In the genomic region with DNA sequence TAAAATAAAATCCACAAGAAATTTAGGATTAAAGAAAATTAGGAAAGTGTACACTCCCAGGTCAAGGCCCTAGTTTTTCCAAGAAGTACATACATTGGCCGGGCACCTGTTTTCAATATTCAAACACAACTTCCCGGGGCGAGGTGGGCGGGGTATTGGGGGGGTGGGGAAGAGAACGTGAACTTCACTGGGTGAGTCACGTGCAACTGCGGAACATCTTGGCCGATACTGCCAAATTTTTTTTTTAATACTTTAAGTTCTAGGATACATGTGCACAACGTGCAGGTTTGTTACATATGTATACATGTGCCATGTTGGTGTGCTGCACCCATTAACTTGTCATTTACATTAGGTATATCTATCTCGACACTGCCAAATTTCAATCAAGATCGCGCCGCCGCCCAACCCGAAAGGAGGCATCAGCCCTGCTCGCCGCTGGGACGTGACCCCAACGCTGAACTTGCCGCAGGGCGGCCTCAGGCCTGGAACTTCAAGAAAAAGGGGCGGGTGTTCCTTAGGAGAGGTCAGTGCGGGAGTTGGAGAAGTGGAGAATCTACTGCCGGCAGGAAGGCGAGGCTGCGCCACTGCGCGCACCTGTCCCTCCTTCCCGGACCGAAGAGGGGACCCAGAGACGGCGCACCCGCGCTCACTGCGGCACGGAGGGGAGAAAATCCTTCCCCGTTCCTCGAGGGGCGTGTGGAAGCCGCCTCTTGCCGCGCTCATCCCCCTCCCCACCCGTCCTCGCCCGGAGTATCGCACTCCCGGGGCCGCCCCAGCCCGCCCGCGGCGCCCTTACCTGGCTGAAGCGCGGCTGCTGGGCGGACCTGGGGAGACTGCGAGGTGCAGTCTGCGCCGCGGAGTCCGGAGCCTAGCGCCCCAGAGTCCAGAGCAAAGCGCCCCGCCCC, we compare ENCODE assay signal across 8 cellular contexts. TPM values are rescaled to one million over a fixed set of nuclear protein-coding genes. Genes with fewer than 3 reads are reported as not detected.
DNase-seq lines count a peak whose midpoint lies in the region; ATAC-seq and TF ChIP-seq lines count a peak whose summit lies in the region.

TEC (minus strand) TSS at position 883 of the 905 bp plus-strand sequence. CDS start 41,224 bp downstream, outside the sequence.

- no peak for TF ChIP-seq CTCF in coronary artery (IDR thresholded peaks at IDR 0.05)
- TF ChIP-seq CTCF in lower leg skin (IDR thresholded peaks at IDR 0.05) = no peak

- peak within 1 kb of the TSS; percentile 48 for H3K9ac ChIP-seq in HUES6 (ENCODE audit: low read length)

- H3K4me3 Mint-ChIP-seq in T-helper 2 cell treated with Interferon-gamma antibody and Interleukin-4, amounts not matched to agents 5 μg/mL and 100 μg/mL, for 36 hours = peak within 1 kb of the TSS; percentile 95

- TF ChIP-seq POLR2A in lower leg skin (IDR thresholded peaks at IDR 0.05) = no peak

- no peaks in the 10 kb centered on the region for H3K36me3 ChIP-seq in HUES6 (ENCODE audit: control insufficient read depth, insufficient read depth, low read length)

- H3K4me3 ChIP-seq in HUES6 (ENCODE audit: low read depth, low read length) (peak within 1 kb of the TSS; percentile 85), coronary artery (peak within 1 kb of the TSS; percentile 90), lower leg skin (ENCODE audit: low read depth, poor library complexity, severe bottlenecking) (peak within 1 kb of the TSS; percentile 72)

- H3K27ac Mint-ChIP-seq in T-helper 2 cell treated with Interferon-gamma antibody and Interleukin-4, amounts not matched to agents 5 μg/mL and 100 μg/mL, for 36 hours = peak within 1 kb of the TSS; percentile 80

- no peaks in the 10 kb centered on the region for H3K27me3 ChIP-seq in HUES6 (ENCODE audit: control insufficient read depth, insufficient read depth, low read length)

- 0 out of 2 replicates have a peak within 1 kb of the TSS, but pooled peaks have one; percentile 38 for H3K27ac ChIP-seq in HUES6 (ENCODE audit: low read depth, low read length)
- peak within 1 kb of the TSS; percentile 59 to 87 for H3K27ac ChIP-seq in coronary artery

- no peaks in the 10 kb centered on the region for H3K27me3 Mint-ChIP-seq in T-helper 2 cell treated with Interferon-gamma antibody and Interleukin-4, amounts not matched to agents 5 μg/mL and 100 μg/mL, for 36 hours (ENCODE audit: low read depth)

- ATAC-seq in GM21515 (IDR thresholded peaks at IDR 0.05; ENCODE audit: unreplicated experiment) = peak; percentile 68

- intact Hi-C loops in lower leg skin (cut with DNase I; ENCODE audit: low total_unique reads) = no loop called here

- no peaks in the 10 kb centered on the region for H3K9me3 Mint-ChIP-seq in T-helper 2 cell treated with Interferon-gamma antibody and Interleukin-4, amounts not matched to agents 5 μg/mL and 100 μg/mL, for 36 hours

- no peaks in the 10 kb centered on the region for H3K36me3 Mint-ChIP-seq in T-helper 2 cell treated with Interferon-gamma antibody and Interleukin-4, amounts not matched to agents 5 μg/mL and 100 μg/mL, for 36 hours (ENCODE audit: low read depth)

- WGBS in lower leg skin, 2 donors = 2% methylated on average over 39 to 44 of the region's 63 CpGs

- no peaks in the 10 kb centered on the region for H3K4me1 ChIP-seq in HUES6 (ENCODE audit: control insufficient read depth, insufficient read depth, low read length)

- DNase-seq in GDM1 (lab: John Stamatoyannopoulos, UW) (peak; percentile 41), coronary artery (ENCODE audit: low spot score) (peak; percentile 78), lower leg skin (ENCODE audit: low spot score in 2 of 2) (peak; percentile 51 to 91), NCI-H446 treated with DMSO at 0.1 percent for 48 hours (lab: John Stamatoyannopoulos, UW) (no peak)
- DNase-seq in T-helper 2 cell treated with Interferon-gamma antibody and Interleukin-4, amounts not matched to agents 5 μg/mL and 100 μg/mL, for 36 hours (ENCODE audit: low spot score) = no peak
- peak; percentile 6 for DNase-seq in stimulated activated CD8-positive, alpha-beta memory T cell treated with anti-CD3 and anti-CD28 coated beads, Interleukin-12 subunit alpha, Interleukin-12 subunit beta, amount 100 ng/mL, for 4 hours (ENCODE audit: low read depth)

- H3K9me3 ChIP-seq in HUES6 (ENCODE audit: control insufficient read depth, insufficient read depth, low read depth, low read length) = peaks cover 11% of the 10 kb centered on the region

- H3K4me1 Mint-ChIP-seq in T-helper 2 cell treated with Interferon-gamma antibody and Interleukin-4, amounts not matched to agents 5 μg/mL and 100 μg/mL, for 36 hours (ENCODE audit: low read depth) = peaks cover 18% of the 10 kb centered on the region

RNA-seq across cellular contexts. Expression of gene TEC, which starts in this region (rescaled TPM):
- 10 to 100 TPM in 2 of 4 donors, 1 to 10 TPM in 2; 6.8 to 10.5 (median 8.8) TPM for total RNA-seq in lower leg skin

Comparison
In these comparisons a context has a peak if more than half of its experiments do, and no peak if none do; other contexts are left out.
1. DNase-seq: peak in GDM1 (single experiment), coronary artery (single experiment), lower leg skin (2 of 2) and stimulated activated CD8-positive, alpha-beta memory T cell treated with anti-CD3 and anti-CD28 coated beads, Interleukin-12 subunit alpha, Interleukin-12 subunit beta, amount 100 ng/mL, for 4 hours (single experiment); none in T-helper 2 cell treated with Interferon-gamma antibody and Interleukin-4, amounts not matched to agents 5 μg/mL and 100 μg/mL, for 36 hours (single experiment) and NCI-H446 treated with DMSO at 0.1 percent for 48 hours (single experiment).
2. Peak in every context shown above with its lines, with median percentiles within 50 percentile points of each other: H3K4me3 ChIP-seq.